ENCODE assay signal across 23 cellular contexts in genomic region chr17:7769854-7770253, GRCh38. TPM values are rescaled to one million over a fixed set of nuclear protein-coding genes. Genes with fewer than 3 reads are reported as not detected.
"Had no signal": no experiment of that assay in that cellular context is flagged by ENCODE, and none has a peak within 500 bp of the region (broad histone marks: within the 10 kb centered on the region; RNA-seq: fewer than 3 reads in every experiment).

No MANE protein-coding gene starts in this region.

- H3K9me3 ChIP-seq: esophagus muscularis mucosa, gastroesophageal sphincter, heart right ventricle, left lung, lower lobe of right lung, mucosa of descending colon had no signal

- H3K27ac ChIP-seq: coronary artery, dorsolateral prefrontal cortex, esophagus muscularis mucosa, foreskin keratinocyte, gastroesophageal sphincter, heart right ventricle, left lung, lower lobe of right lung had no signal

- H3K36me3 ChIP-seq: esophagus muscularis mucosa, gastroesophageal sphincter, heart right ventricle, left lung, lower lobe of right lung had no signal

- H3K4me1 ChIP-seq: esophagus muscularis mucosa, foreskin keratinocyte, gastroesophageal sphincter, heart right ventricle, left lung, lower lobe of right lung had no signal

- DNase-seq: dermis blood vessel endothelial cell; dorsolateral prefrontal cortex; effector CD4-positive, alpha-beta T cell; effector memory CD4-positive, alpha-beta T cell; foreskin keratinocyte; heart right ventricle; hippocampal formation; left cardiac atrium; left lung; left ventricle myocardium superior; lower lobe of right lung; mesenchymal stem cell; mucosa of descending colon; naive B cell had no signal

- ATAC-seq: foreskin keratinocyte, gastroesophageal sphincter, heart right ventricle, left cardiac atrium, left lung, left ventricle myocardium superior, lower lobe of right lung, mucosa of descending colon had no signal

- H3K4me3 ChIP-seq: coronary artery, dorsolateral prefrontal cortex, esophagus muscularis mucosa, gastroesophageal sphincter, heart right ventricle, left lung, lower lobe of right lung, mucosa of descending colon had no signal

- FAIRE-seq: colon, endothelial cell of umbilical vein, frontal cortex, islet of Langerhans, keratinocyte had no signal

RNA-seq across cellular contexts. Expression of gene DNAH2, which starts 52.3 kb away (rescaled TPM):
- total RNA-seq: dermis blood vessel endothelial cell, epithelial cell of proximal tubule had no signal
